ENCODE assay signal across 9 cellular contexts in the genomic region with DNA sequence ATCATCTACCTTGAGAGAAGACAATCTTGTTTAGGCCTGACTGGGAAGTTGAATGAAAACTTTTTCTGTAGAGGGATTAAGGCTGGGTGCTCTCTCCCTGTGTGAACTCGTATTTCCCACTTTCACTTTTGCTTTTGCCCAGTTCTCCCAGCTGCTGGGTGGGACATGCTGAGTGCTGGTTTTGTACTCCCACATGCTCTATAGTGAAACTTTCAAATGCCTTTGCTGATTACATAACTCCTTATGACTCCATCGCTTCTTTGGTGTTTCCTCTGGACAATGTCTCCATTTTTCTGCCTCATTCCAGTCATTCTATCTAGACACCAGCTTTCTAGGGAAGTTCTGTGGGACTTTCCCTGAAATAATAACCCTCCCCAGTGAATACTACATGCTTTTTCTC.
DNase-seq lines count a peak whose midpoint lies in the region; ATAC-seq and TF ChIP-seq lines count a peak whose summit lies in the region.
"Had no signal": no experiment of that assay in that cellular context is flagged by ENCODE, and none has a peak within 500 bp of the region (broad histone marks: within the 10 kb centered on the region; RNA-seq: fewer than 3 reads in every experiment).

No MANE protein-coding gene starts in this region.

- CTCF ChIA-PET in PC-9 (lab: Charles Lee): no interaction called here
- CTCF ChIA-PET in CD4-positive, alpha-beta T cell (lab: Charles Lee): no interaction called here

- no peaks in the 10 kb centered on the region for H3K9me3 ChIP-seq in PC-9 (ENCODE audit: insufficient read depth, low read depth)
- no peaks in the 10 kb centered on the region for H3K9me3 ChIP-seq in gastroesophageal sphincter
- H3K9me3 ChIP-seq in CD4-positive, alpha-beta T cell (ENCODE audit: control insufficient read depth, low read length): no peaks in the 10 kb centered on the region

- H3K4me1 ChIP-seq in PC-9 (replicated peaks; ENCODE audit: insufficient read depth) (no peaks in the 10 kb centered on the region), gastroesophageal sphincter (peaks cover 0 to 13% (median 0%) of the 10 kb centered on the region in 3 donors)

- H3F3A ChIP-seq in PC-9 (ENCODE audit: insufficient read depth, low read depth): no peaks in the 10 kb centered on the region

- DNase-seq in HCEC 1CT (peak; percentile 22), PC-9 (peak in 1 of 2 experiments; percentile 12), superior temporal gyrus (ENCODE audit: extremely low spot score) (peak; percentile 20), NCI-H2171 (lab: John Stamatoyannopoulos, UW) (no peak)
- no peak for DNase-seq in stimulated activated CD4-positive, alpha-beta T cell treated with anti-CD3 and anti-CD28 coated beads, Interleukin-1b, Interleukin-23, amount 100 ng/mL, for 48 hours
- no peak for DNase-seq in CD4-positive, alpha-beta T cell

- peaks cover 29% of the 10 kb centered on the region for H3K4me1 Mint-ChIP-seq in CD4-positive, alpha-beta T cell (ENCODE audit: low read depth)

- H3K27me3 ChIP-seq in PC-9 (ENCODE audit: insufficient read depth, low read depth) (no peaks in the 10 kb centered on the region), gastroesophageal sphincter (peaks cover 6% of the 10 kb centered on the region)
- no peaks in the 10 kb centered on the region for H3K27me3 ChIP-seq in CD4-positive, alpha-beta T cell (ENCODE audit: control insufficient read depth, insufficient read depth, low read length)

- no peak for TF ChIP-seq EP300 in gastroesophageal sphincter (IDR thresholded peaks at IDR 0.05)

- intact Hi-C loops in PC-9 (cut with micrococcal nuclease; ENCODE audit: unreplicated experiment): loop anchor here (5.0 kb wide), 2 partner anchors 843 to 1138 kb away; a partner anchor contains a TSS
- intact Hi-C loops in CD4-positive, alpha-beta T cell (cut with DNase I, micrococcal nuclease): loop anchor here in 1 of 2 experiments (10.0 kb wide), 1 partner anchor 1141 kb away; no protein-coding TSS in a partner anchor

- ATAC-seq in gastroesophageal sphincter: peak; percentile 65
- no peak for ATAC-seq in CD4-positive, alpha-beta T cell (ENCODE audit: poor library complexity)

- no peaks in the 10 kb centered on the region for H4K20me1 ChIP-seq in PC-9 (ENCODE audit: insufficient read depth)

- H3K36me3 Mint-ChIP-seq in CD4-positive, alpha-beta T cell (ENCODE audit: low read depth): no peaks in the 10 kb centered on the region
- H3K36me3 Mint-ChIP-seq: natural killer cell treated with Interleukin-12 subunit alpha and Interleukin-12 subunit beta and Interleukin-15 and Interleukin-18, amount 100 ng/mL, for 72 hours had no signal

- 0 to 6% methylated on average over 1 to 2 of the region's 2 CpGs for WGBS in gastroesophageal sphincter (ENCODE audit: low coverage in 1 of 2), 2 donors

- no peaks in the 10 kb centered on the region for H3K27me3 Mint-ChIP-seq in CD4-positive, alpha-beta T cell
- H3K27me3 Mint-ChIP-seq: natural killer cell treated with Interleukin-12 subunit alpha and Interleukin-12 subunit beta and Interleukin-15 and Interleukin-18, amount 100 ng/mL, for 72 hours had no signal

- H3K9me2 ChIP-seq in PC-9 (ENCODE audit: insufficient read depth): no peaks in the 10 kb centered on the region

- TF ChIP-seq CTCF in PC-9 (conservative IDR thresholded peaks at IDR 0.05): no peak
- no peak for TF ChIP-seq CTCF in gastroesophageal sphincter (IDR thresholded peaks at IDR 0.05)
- TF ChIP-seq CTCF in CD4-positive, alpha-beta T cell (IDR thresholded peaks at IDR 0.05): no peak

- H3K4me2 ChIP-seq in PC-9: peak overlapping the region; percentile 31; the same call in 1 of the 2 replicates

- POLR2A ChIA-PET in PC-9 (lab: Charles Lee; ENCODE audit: unreplicated experiment): no interaction called here
- POLR2A ChIA-PET in CD4-positive, alpha-beta T cell (lab: Charles Lee): no interaction called here

- H3K27ac ChIP-seq in PC-9: no peak overlapping the region
- no peak overlapping the region for H3K27ac ChIP-seq in gastroesophageal sphincter
- H3K27ac ChIP-seq in CD4-positive, alpha-beta T cell (ENCODE audit: low read depth, low read length): no peak overlapping the region

- H3K36me3 ChIP-seq in PC-9 (ENCODE audit: low read depth): no peaks in the 10 kb centered on the region
- no peaks in the 10 kb centered on the region for H3K36me3 ChIP-seq in gastroesophageal sphincter

- H3K79me2 ChIP-seq in PC-9 (ENCODE audit: low read depth): no peaks in the 10 kb centered on the region

- H3K27ac Mint-ChIP-seq in CD4-positive, alpha-beta T cell: no peak overlapping the region
- H3K27ac Mint-ChIP-seq: natural killer cell treated with Interleukin-12 subunit alpha and Interleukin-12 subunit beta and Interleukin-15 and Interleukin-18, amount 100 ng/mL, for 72 hours had no signal

- H3K4me3 ChIP-seq in GM08714 (ENCODE audit: low read length): peak overlapping the region; percentile 26; the same call in 1 of the 2 replicates
- H3K4me3 ChIP-seq in PC-9: no peak overlapping the region
- H3K4me3 ChIP-seq in gastroesophageal sphincter: peak overlapping the region in 1 of 2 donors; percentile 30

- H2AFZ ChIP-seq in PC-9: no peak overlapping the region

- BruUV-seq in PC-9 (replicated peaks; lab: Mats Ljungman, UMichigan): no TSS peak

- no peak for TF ChIP-seq POLR2A in gastroesophageal sphincter (IDR thresholded peaks at IDR 0.05)

- H3K9me3 Mint-ChIP-seq in CD4-positive, alpha-beta T cell: no peaks in the 10 kb centered on the region
- H3K9me3 Mint-ChIP-seq: natural killer cell treated with Interleukin-12 subunit alpha and Interleukin-12 subunit beta and Interleukin-15 and Interleukin-18, amount 100 ng/mL, for 72 hours had no signal

- H3K4me3 Mint-ChIP-seq in CD4-positive, alpha-beta T cell: no peak overlapping the region
- H3K4me3 Mint-ChIP-seq: natural killer cell treated with Interleukin-12 subunit alpha and Interleukin-12 subunit beta and Interleukin-15 and Interleukin-18, amount 100 ng/mL, for 72 hours had no signal

Comparison
In these comparisons a context has a peak if more than half of its experiments do, and no peak if none do; other contexts are left out.
1. DNase-seq: peak in HCEC 1CT (single experiment) and superior temporal gyrus (single experiment); none in stimulated activated CD4-positive, alpha-beta T cell treated with anti-CD3 and anti-CD28 coated beads, Interleukin-1b, Interleukin-23, amount 100 ng/mL, for 48 hours (single experiment), CD4-positive, alpha-beta T cell (0 of 10) and NCI-H2171 (single experiment).